ENCODE assay signal across 1 cellular context in genomic region chr14:35046048-35046750, GRCh38.
TF ChIP-seq lines count a peak whose summit lies in the region.

A gene with protein sequence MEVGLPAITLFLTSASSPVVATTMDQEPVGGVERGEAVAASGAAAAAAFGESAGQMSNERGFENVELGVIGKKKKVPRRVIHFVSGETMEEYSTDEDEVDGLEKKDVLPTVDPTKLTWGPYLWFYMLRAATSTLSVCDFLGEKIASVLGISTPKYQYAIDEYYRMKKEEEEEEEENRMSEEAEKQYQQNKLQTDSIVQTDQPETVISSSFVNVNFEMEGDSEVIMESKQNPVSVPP (plus strand): TSS chr14:35046272. CDS start chr14:35046464, 192 bp downstream.

TF ChIP-seq in HEK293, 187 proteins besides CTCF, POLR2A, EP300 and RAD21 (continued from another document and continues in another):
- TF ChIP-seq, protein P1, sequence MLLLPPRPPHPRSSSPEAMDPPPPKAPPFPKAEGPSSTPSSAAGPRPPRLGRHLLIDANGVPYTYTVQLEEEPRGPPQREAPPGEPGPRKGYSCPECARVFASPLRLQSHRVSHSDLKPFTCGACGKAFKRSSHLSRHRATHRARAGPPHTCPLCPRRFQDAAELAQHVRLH (tag by site-specific recombination; IDR thresholded peaks at IDR 0.05), result no peak
- TF ChIP-seq INSM2 (tag by site-specific recombination; IDR thresholded peaks at IDR 0.05), result peak; percentile 56; the same call in 1 of the 2 replicates
- no peak for TF ChIP-seq RBAK (tag by site-specific recombination; IDR thresholded peaks at IDR 0.05)
- TF ChIP-seq ZNF214 (tag by site-specific recombination; IDR thresholded peaks at IDR 0.05; ENCODE audit: borderline replicate concordance), result no peak
- TF ChIP-seq, protein P2, sequence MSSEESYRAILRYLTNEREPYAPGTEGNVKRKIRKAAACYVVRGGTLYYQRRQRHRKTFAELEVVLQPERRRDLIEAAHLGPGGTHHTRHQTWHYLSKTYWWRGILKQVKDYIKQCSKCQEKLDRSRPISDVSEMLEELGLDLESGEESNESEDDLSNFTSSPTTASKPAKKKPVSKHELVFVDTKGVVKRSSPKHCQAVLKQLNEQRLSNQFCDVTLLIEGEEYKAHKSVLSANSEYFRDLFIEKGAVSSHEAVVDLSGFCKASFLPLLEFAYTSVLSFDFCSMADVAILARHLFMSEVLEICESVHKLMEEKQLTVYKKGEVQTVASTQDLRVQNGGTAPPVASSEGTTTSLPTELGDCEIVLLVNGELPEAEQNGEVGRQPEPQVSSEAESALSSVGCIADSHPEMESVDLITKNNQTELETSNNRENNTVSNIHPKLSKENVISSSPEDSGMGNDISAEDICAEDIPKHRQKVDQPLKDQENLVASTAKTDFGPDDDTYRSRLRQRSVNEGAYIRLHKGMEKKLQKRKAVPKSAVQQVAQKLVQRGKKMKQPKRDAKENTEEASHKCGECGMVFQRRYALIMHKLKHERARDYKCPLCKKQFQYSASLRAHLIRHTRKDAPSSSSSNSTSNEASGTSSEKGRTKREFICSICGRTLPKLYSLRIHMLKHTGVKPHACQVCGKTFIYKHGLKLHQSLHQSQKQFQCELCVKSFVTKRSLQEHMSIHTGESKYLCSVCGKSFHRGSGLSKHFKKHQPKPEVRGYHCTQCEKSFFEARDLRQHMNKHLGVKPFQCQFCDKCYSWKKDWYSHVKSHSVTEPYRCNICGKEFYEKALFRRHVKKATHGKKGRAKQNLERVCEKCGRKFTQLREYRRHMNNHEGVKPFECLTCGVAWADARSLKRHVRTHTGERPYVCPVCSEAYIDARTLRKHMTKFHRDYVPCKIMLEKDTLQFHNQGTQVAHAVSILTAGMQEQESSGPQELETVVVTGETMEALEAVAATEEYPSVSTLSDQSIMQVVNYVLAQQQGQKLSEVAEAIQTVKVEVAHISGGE (tag by site-specific recombination; conservative IDR thresholded peaks at IDR 0.05; ENCODE audit: low read depth), result peak; percentile 42
- TF ChIP-seq HOXA7 (CRISPR knock-in tag; IDR thresholded peaks at IDR 0.05; ENCODE audit: borderline replicate concordance), result no peak
- no peak for TF ChIP-seq ZNF155 (tag by site-specific recombination; IDR thresholded peaks at IDR 0.05)
- TF ChIP-seq ZSCAN4 (tag by site-specific recombination; IDR thresholded peaks at IDR 0.05), result no peak
- TF ChIP-seq ZNF610 (tag by site-specific recombination; IDR thresholded peaks at IDR 0.05; ENCODE audit: borderline replicate concordance), result peak; percentile 38; the same call in 1 of the 2 replicates
- TF ChIP-seq ZNF19 (tag by site-specific recombination; IDR thresholded peaks at IDR 0.05; ENCODE audit: low read depth), result no peak
- TF ChIP-seq, protein P3, sequence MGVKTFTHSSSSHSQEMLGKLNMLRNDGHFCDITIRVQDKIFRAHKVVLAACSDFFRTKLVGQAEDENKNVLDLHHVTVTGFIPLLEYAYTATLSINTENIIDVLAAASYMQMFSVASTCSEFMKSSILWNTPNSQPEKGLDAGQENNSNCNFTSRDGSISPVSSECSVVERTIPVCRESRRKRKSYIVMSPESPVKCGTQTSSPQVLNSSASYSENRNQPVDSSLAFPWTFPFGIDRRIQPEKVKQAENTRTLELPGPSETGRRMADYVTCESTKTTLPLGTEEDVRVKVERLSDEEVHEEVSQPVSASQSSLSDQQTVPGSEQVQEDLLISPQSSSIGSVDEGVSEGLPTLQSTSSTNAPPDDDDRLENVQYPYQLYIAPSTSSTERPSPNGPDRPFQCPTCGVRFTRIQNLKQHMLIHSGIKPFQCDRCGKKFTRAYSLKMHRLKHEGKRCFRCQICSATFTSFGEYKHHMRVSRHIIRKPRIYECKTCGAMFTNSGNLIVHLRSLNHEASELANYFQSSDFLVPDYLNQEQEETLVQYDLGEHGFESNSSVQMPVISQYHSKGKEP (tag by site-specific recombination; IDR thresholded peaks at IDR 0.05), result no peak
- 0 out of 2 replicates have a peak, but pooled peaks have one; percentile 30 for TF ChIP-seq GLI4 (tag by site-specific recombination; IDR thresholded peaks at IDR 0.05)
- TF ChIP-seq ZBTB8A (tag by site-specific recombination; IDR thresholded peaks at IDR 0.05), result peak; percentile 99
- TF ChIP-seq ELK4 (IDR thresholded peaks at IDR 0.05; ENCODE audit: borderline replicate concordance, low read depth, low read length), result no peak
- no peak for TF ChIP-seq ZNF184 (tag by site-specific recombination; IDR thresholded peaks at IDR 0.05)
- TF ChIP-seq ZBTB49 (tag by site-specific recombination; IDR thresholded peaks at IDR 0.05; ENCODE audit: low read depth), result no peak
- TF ChIP-seq ZNF274 (IDR thresholded peaks at IDR 0.05; ENCODE audit: low read length), result no peak
- no peak for TF ChIP-seq ZNF274 (tag by site-specific recombination; IDR thresholded peaks at IDR 0.05; ENCODE audit: borderline replicate concordance)
- no peak for TF ChIP-seq ZNF37A (tag by site-specific recombination; IDR thresholded peaks at IDR 0.05)
- no peak for TF ChIP-seq ZNF654 (tag by site-specific recombination; IDR thresholded peaks at IDR 0.05; ENCODE audit: low read depth)
- no peak for TF ChIP-seq ZFP41 (tag by site-specific recombination; IDR thresholded peaks at IDR 0.05; ENCODE audit: borderline replicate concordance)
- TF ChIP-seq HOXC10 (CRISPR knock-in tag; IDR thresholded peaks at IDR 0.05), result no peak
- no peak for TF ChIP-seq ZNF10 (tag by site-specific recombination; IDR thresholded peaks at IDR 0.05)
- TF ChIP-seq ZFP69B (tag by site-specific recombination; IDR thresholded peaks at IDR 0.05), result peak; percentile 79
- no peak for TF ChIP-seq ZNF747 (tag by site-specific recombination; IDR thresholded peaks at IDR 0.05)
- TF ChIP-seq FEZF1 (tag by site-specific recombination; IDR thresholded peaks at IDR 0.05), result no peak
- no peak for TF ChIP-seq MEIS1 (CRISPR knock-in tag; IDR thresholded peaks at IDR 0.05; ENCODE audit: borderline replicate concordance)
- no peak for TF ChIP-seq TRIM28 (IDR thresholded peaks at IDR 0.05; ENCODE audit: borderline replicate concordance, low read length)
- no peak for TF ChIP-seq ZNF549 (tag by site-specific recombination; IDR thresholded peaks at IDR 0.05)
- TF ChIP-seq ZNF571 (tag by site-specific recombination; IDR thresholded peaks at IDR 0.05), result no peak
- TF ChIP-seq ZNF501 (tag by site-specific recombination; IDR thresholded peaks at IDR 0.05), result peak; percentile 90; the same call in 1 of the 2 replicates
- no peak for TF ChIP-seq ZNF513 (tag by site-specific recombination; IDR thresholded peaks at IDR 0.05)
- TF ChIP-seq ZNF350 (tag by site-specific recombination; IDR thresholded peaks at IDR 0.05), result no peak
- TF ChIP-seq ZNF837 (tag by site-specific recombination; IDR thresholded peaks at IDR 0.05), result no peak
- TF ChIP-seq ZNF76 (tag by site-specific recombination; IDR thresholded peaks at IDR 0.05; ENCODE audit: borderline replicate concordance, low read depth), result peak; percentile 70; the same call in 1 of the 2 replicates
- peak; percentile 16; the same call in 1 of the 2 replicates for TF ChIP-seq ZNF585B (tag by site-specific recombination; IDR thresholded peaks at IDR 0.05)
- no peak for TF ChIP-seq ZNF335 (tag by site-specific recombination; conservative IDR thresholded peaks at IDR 0.05)
- peak; percentile 80 for TF ChIP-seq KLF9 (tag by site-specific recombination; IDR thresholded peaks at IDR 0.05; ENCODE audit: low read depth)
- TF ChIP-seq ZNF132 (tag by site-specific recombination; IDR thresholded peaks at IDR 0.05; ENCODE audit: borderline replicate concordance), result no peak
- 0 out of 2 replicates have a peak, but pooled peaks have one; percentile 38 for TF ChIP-seq EGR2 (tag by site-specific recombination; IDR thresholded peaks at IDR 0.05; ENCODE audit: low read depth)
- TF ChIP-seq ZNF169 (tag by site-specific recombination; IDR thresholded peaks at IDR 0.05), result no peak
- TF ChIP-seq ZNF664 (tag by site-specific recombination; IDR thresholded peaks at IDR 0.05), result no peak
- TF ChIP-seq ZNF518A (tag by site-specific recombination; conservative IDR thresholded peaks at IDR 0.05; ENCODE audit: low read depth), result no peak; the same call in 1 of the 2 replicates
- TF ChIP-seq ZNF266 (tag by site-specific recombination; IDR thresholded peaks at IDR 0.05; ENCODE audit: low read depth), result no peak
